30 cellular contexts compared by ENCODE assay signal in genomic region chr6:87762116-87762515, GRCh38.
"Had no signal": no experiment of that assay in that cellular context is flagged by ENCODE, and none has a peak within 500 bp of the region (broad histone marks: within the 10 kb centered on the region; RNA-seq: fewer than 3 reads in every experiment).

No MANE protein-coding gene starts in this region.

- H3K9me3 ChIP-seq: ascending aorta, breast epithelium, colonic mucosa, gastrocnemius medialis had no signal

- H3K27ac Mint-ChIP-seq: activated CD4-positive, alpha-beta memory T cell treated with anti-CD3 and anti-CD28 coated beads for 36 hours; activated CD4-positive, alpha-beta T cell treated with anti-CD3 and anti-CD28 coated beads for 36 hours; activated CD4-positive, alpha-beta T cell treated with anti-CD3 and anti-CD28 coated beads, Interleukin-2, amount 10 ng/mL, durations not matched to agents 24 days and 14 days; activated CD8-positive, alpha-beta memory T cell treated with anti-CD3 and anti-CD28 coated beads, Interleukin-2, amount 10 ng/mL, durations not matched to agents 7 days and 5 days; activated CD8-positive, alpha-beta T cell treated with anti-CD3 and anti-CD28 coated beads, Interleukin-2, amount 10 ng/mL, durations not matched to agents 7 days and 5 days; activated naive CD4-positive, alpha-beta T cell treated with anti-CD3 and anti-CD28 coated beads for 36 hours; activated naive CD4-positive, alpha-beta T cell treated with anti-CD3 and anti-CD28 coated beads, Interleukin-2, amount 50 U/mL, for 24 hours; activated naive CD8-positive, alpha-beta T cell treated with anti-CD3 and anti-CD28 coated beads for 36 hours; activated naive CD8-positive, alpha-beta T cell treated with anti-CD3 and anti-CD28 coated beads, Interleukin-2, amount 50 U/mL, for 24 hours; activated T-helper 1 cell treated with anti-CD3 and anti-CD28 coated beads, Interleukin-12 subunit alpha, Interleukin-12 subunit beta, Interleukin-2, Interleukin-4 antibody, amounts not matched to agents 30 ng/mL and 10 ng/mL and 1 ng/mL, durations not matched to agents 14 hours and 24 hours and 36 hours; activated T-helper 2 cell treated with anti-CD3 and anti-CD28 coated beads, Interferon-gamma antibody, Interleukin-2, Interleukin-4, amounts not matched to agents 10 μg/mL and 5 μg/mL and 100 μg/mL, durations not matched to agents 14 hours and 24 hours and 36 hours; brain had no signal

- H3K4me3 ChIP-seq: ascending aorta, breast epithelium, cardiac muscle cell, colonic mucosa, gastrocnemius medialis had no signal

- ATAC-seq: activated CD4-positive, alpha-beta T cell treated with anti-CD3 and anti-CD28 coated beads for 36 hours; activated CD8-positive, alpha-beta memory T cell treated with anti-CD3 and anti-CD28 coated beads, Interleukin-2, amount 10 ng/mL, durations not matched to agents 7 days and 5 days; activated CD8-positive, alpha-beta T cell treated with anti-CD3 and anti-CD28 coated beads, Interleukin-2, amount 10 ng/mL, durations not matched to agents 7 days and 5 days; activated naive CD8-positive, alpha-beta T cell treated with anti-CD3 and anti-CD28 coated beads, Interleukin-2, amount 50 U/mL, for 24 hours; esophagus mucosa; foreskin keratinocyte; gastrocnemius medialis had no signal

- H3K27ac ChIP-seq: ascending aorta, breast epithelium, cardiac muscle cell, colonic mucosa, foreskin keratinocyte, gastrocnemius medialis had no signal

- H3K4me1 ChIP-seq: breast epithelium, colonic mucosa, foreskin keratinocyte, gastrocnemius medialis had no signal

- H3K36me3 ChIP-seq: ascending aorta, breast epithelium, cardiac muscle cell, colonic mucosa, gastrocnemius medialis had no signal

- H3K4me1 Mint-ChIP-seq: activated naive CD4-positive, alpha-beta T cell treated with anti-CD3 and anti-CD28 coated beads, Interleukin-2, amount 50 U/mL, for 24 hours; brain had no signal

- H3K36me3 Mint-ChIP-seq: activated CD4-positive, alpha-beta memory T cell treated with anti-CD3 and anti-CD28 coated beads for 36 hours; activated naive CD4-positive, alpha-beta T cell treated with anti-CD3 and anti-CD28 coated beads, Interleukin-2, amount 50 U/mL, for 24 hours; activated naive CD8-positive, alpha-beta T cell treated with anti-CD3 and anti-CD28 coated beads for 36 hours; brain had no signal

- H3K9me3 Mint-ChIP-seq: activated CD4-positive, alpha-beta memory T cell treated with anti-CD3 and anti-CD28 coated beads for 36 hours; activated naive CD4-positive, alpha-beta T cell treated with anti-CD3 and anti-CD28 coated beads for 36 hours; activated naive CD4-positive, alpha-beta T cell treated with anti-CD3 and anti-CD28 coated beads, Interleukin-2, amount 50 U/mL, for 24 hours; activated naive CD8-positive, alpha-beta T cell treated with anti-CD3 and anti-CD28 coated beads for 36 hours; activated naive CD8-positive, alpha-beta T cell treated with anti-CD3 and anti-CD28 coated beads, Interleukin-2, amount 50 U/mL, for 24 hours; activated T-helper 2 cell treated with anti-CD3 and anti-CD28 coated beads, Interferon-gamma antibody, Interleukin-2, Interleukin-4, amounts not matched to agents 10 μg/mL and 5 μg/mL and 100 μg/mL, durations not matched to agents 14 hours and 24 hours and 36 hours; brain had no signal

- H3K27me3 Mint-ChIP-seq: activated CD4-positive, alpha-beta memory T cell treated with anti-CD3 and anti-CD28 coated beads for 36 hours; activated CD4-positive, alpha-beta T cell treated with anti-CD3 and anti-CD28 coated beads for 36 hours; activated CD8-positive, alpha-beta memory T cell treated with anti-CD3 and anti-CD28 coated beads, Interleukin-2, amount 10 ng/mL, durations not matched to agents 7 days and 5 days; activated naive CD4-positive, alpha-beta T cell treated with anti-CD3 and anti-CD28 coated beads, Interleukin-2, amount 50 U/mL, for 24 hours; activated naive CD8-positive, alpha-beta T cell treated with anti-CD3 and anti-CD28 coated beads for 36 hours; activated naive CD8-positive, alpha-beta T cell treated with anti-CD3 and anti-CD28 coated beads, Interleukin-2, amount 50 U/mL, for 24 hours; brain had no signal

- H3K4me3 Mint-ChIP-seq: activated CD4-positive, alpha-beta memory T cell treated with anti-CD3 and anti-CD28 coated beads for 36 hours; activated CD4-positive, alpha-beta T cell treated with anti-CD3 and anti-CD28 coated beads for 36 hours; activated CD4-positive, alpha-beta T cell treated with anti-CD3 and anti-CD28 coated beads, Interleukin-2, amount 10 ng/mL, durations not matched to agents 24 days and 14 days; activated CD8-positive, alpha-beta memory T cell treated with anti-CD3 and anti-CD28 coated beads, Interleukin-2, amount 10 ng/mL, durations not matched to agents 7 days and 5 days; activated CD8-positive, alpha-beta T cell treated with anti-CD3 and anti-CD28 coated beads, Interleukin-2, amount 10 ng/mL, durations not matched to agents 7 days and 5 days; activated naive CD4-positive, alpha-beta T cell treated with anti-CD3 and anti-CD28 coated beads for 36 hours; activated naive CD4-positive, alpha-beta T cell treated with anti-CD3 and anti-CD28 coated beads, Interleukin-2, amount 50 U/mL, for 24 hours; activated naive CD8-positive, alpha-beta T cell treated with anti-CD3 and anti-CD28 coated beads for 36 hours; activated naive CD8-positive, alpha-beta T cell treated with anti-CD3 and anti-CD28 coated beads, Interleukin-2, amount 50 U/mL, for 24 hours; activated T-helper 1 cell treated with anti-CD3 and anti-CD28 coated beads, Interleukin-12 subunit alpha, Interleukin-12 subunit beta, Interleukin-2, Interleukin-4 antibody, amounts not matched to agents 30 ng/mL and 10 ng/mL and 1 ng/mL, durations not matched to agents 14 hours and 24 hours and 36 hours; brain had no signal

- DNase-seq: activated CD4-positive, alpha-beta memory T cell treated with anti-CD3 and anti-CD28 coated beads for 36 hours; activated CD4-positive, alpha-beta T cell treated with anti-CD3 and anti-CD28 coated beads for 36 hours; activated CD4-positive, alpha-beta T cell treated with anti-CD3 and anti-CD28 coated beads, Interleukin-2, amount 10 ng/mL, durations not matched to agents 24 days and 14 days; activated CD4-positive, CD25-positive, alpha-beta regulatory T cell; activated CD4-positive, CD25-positive, alpha-beta regulatory T cell treated with anti-CD3 and anti-CD28 coated beads, Interleukin-2, amount 50 U/mL, for 72 hours; activated CD8-positive, alpha-beta memory T cell treated with anti-CD3 and anti-CD28 coated beads, Interleukin-2, amount 10 ng/mL, durations not matched to agents 7 days and 5 days; activated CD8-positive, alpha-beta memory T cell treated with anti-CD3 and anti-CD28 coated beads, Interleukin-2, amount 50 U/mL, for 4 hours; activated CD8-positive, alpha-beta T cell treated with anti-CD3 and anti-CD28 coated beads, Interleukin-2, amount 10 ng/mL, durations not matched to agents 7 days and 5 days; activated effector memory CD4-positive, alpha-beta T cell treated with anti-CD3 and anti-CD28 coated beads, Interleukin-2, amount 50 U/mL, for 16 hours; activated naive CD4-positive, alpha-beta T cell treated with anti-CD3 and anti-CD28 coated beads for 36 hours; activated naive CD8-positive, alpha-beta T cell treated with anti-CD3 and anti-CD28 coated beads for 36 hours; activated naive CD8-positive, alpha-beta T cell treated with anti-CD3 and anti-CD28 coated beads, Interleukin-2, amount 50 U/mL, for 24 hours; activated T-cell treated with anti-CD3 and anti-CD28 coated beads, Interleukin-2, amount 50 U/mL, for 1 hour; activated T-cell treated with anti-CD3 and anti-CD28 coated beads, Interleukin-2, amount 50 U/mL, for 48 hours; central memory CD4-positive, alpha-beta T cell; cerebellar nuclear complex; colonic mucosa; effector CD8-positive, alpha-beta T cell; foreskin keratinocyte; gastrocnemius medialis; glutamatergic neuron; T-helper 2 cell had no signal

- H3K27me3 ChIP-seq: ascending aorta, breast epithelium, cardiac muscle cell, colonic mucosa, foreskin keratinocyte, gastrocnemius medialis had no signal
